Comparison of ENCODE assay signal across 19 cellular contexts in the genomic region with DNA sequence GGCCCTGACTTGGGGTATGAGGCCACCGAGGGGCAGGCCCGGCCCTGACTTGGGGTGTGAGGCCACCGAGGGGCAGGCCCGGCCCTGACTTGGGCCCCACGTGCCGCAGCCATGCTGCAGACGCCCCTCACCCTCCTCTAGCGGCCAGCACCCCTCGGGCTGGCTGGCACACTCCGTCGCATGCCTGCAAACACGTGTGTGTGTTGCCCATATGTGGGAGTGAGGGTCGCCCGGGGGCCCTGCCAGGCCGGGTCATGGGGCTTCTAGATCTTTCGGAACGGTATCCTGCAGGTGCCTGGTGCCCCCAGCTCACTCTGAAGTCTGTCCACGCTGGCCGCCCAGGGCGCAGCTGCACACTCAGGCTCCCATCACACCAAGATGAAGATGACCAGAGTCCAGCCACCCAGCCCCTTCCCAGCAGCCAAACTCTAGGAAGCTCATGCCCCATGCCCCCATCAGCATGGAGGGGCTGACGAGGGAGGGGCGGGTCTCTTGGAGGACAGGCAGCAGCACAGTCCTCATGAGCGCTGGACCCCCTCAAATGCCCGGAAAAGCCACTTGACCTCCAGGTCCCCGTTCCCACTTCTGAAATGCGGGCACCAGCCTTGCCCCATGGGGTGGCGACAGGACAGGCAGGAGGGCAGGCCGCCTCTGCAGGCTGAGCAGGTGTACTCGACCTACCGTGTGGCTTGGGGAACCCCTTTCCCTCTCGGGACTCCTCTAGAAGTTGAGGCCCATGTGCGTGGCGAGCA. TPM values are rescaled to one million over a fixed set of nuclear protein-coding genes. Genes with fewer than 3 reads are reported as not detected.
DNase-seq lines count a peak whose midpoint lies in the region; TF ChIP-seq lines count a peak whose summit lies in the region.
"Had no signal": no experiment of that assay in that cellular context is flagged by ENCODE, and none has a peak within 500 bp of the region (broad histone marks: within the 10 kb centered on the region; RNA-seq: fewer than 3 reads in every experiment).

No MANE protein-coding gene starts in this region.

- TF ChIP-seq EP300 in transverse colon (IDR thresholded peaks at IDR 0.05; ENCODE audit: low read depth) = no peak

- TF ChIP-seq POLR2A in breast epithelium (IDR thresholded peaks at IDR 0.05) (no peak), esophagus squamous epithelium (IDR thresholded peaks at IDR 0.05) (no peak), transverse colon (IDR thresholded peaks at IDR 0.05) (no peak)

- H3K27me3 Mint-ChIP-seq in MCF 10A (ENCODE audit: insufficient read depth, unreplicated experiment) = no peaks in the 10 kb centered on the region
- H3K27me3 Mint-ChIP-seq in activated T-helper 1 cell treated with anti-CD3 and anti-CD28 coated beads, Interleukin-12 subunit alpha, Interleukin-12 subunit beta, Interleukin-2, Interleukin-4 antibody, amounts not matched to agents 30 ng/mL and 10 ng/mL and 1 ng/mL, durations not matched to agents 14 hours and 24 hours and 36 hours (ENCODE audit: insufficient read depth) = no peaks in the 10 kb centered on the region
- H3K27me3 Mint-ChIP-seq: CD4-positive, CD25-positive, alpha-beta regulatory T cell; CD8-positive, alpha-beta memory T cell had no signal

- intact Hi-C loops in breast epithelium (cut with DNase I; ENCODE audit: low total_unique reads) (loop anchor here (5.0 kb wide), 1 partner anchor 42 kb away; no protein-coding TSS in a partner anchor), MCF 10A (cut with micrococcal nuclease) (no loop called here), esophagus squamous epithelium (cut with DNase I) (loop anchor here (5.0 kb wide), 1 partner anchor 432 kb away; the partner anchor contains the start of gene CDH15), transverse colon (cut with DNase I; ENCODE audit: low total_unique reads) (loop anchor here (5.0 kb wide), 1 partner anchor 47 kb away; the partner anchor contains the start of gene PIEZO1)
- intact Hi-C loops in activated T-helper 1 cell treated with anti-CD3 and anti-CD28 coated beads, Interleukin-12 subunit alpha, Interleukin-12 subunit beta, Interleukin-2, Interleukin-4 antibody, amounts not matched to agents 30 ng/mL and 10 ng/mL and 1 ng/mL, durations not matched to agents 14 hours and 24 hours and 36 hours (cut with micrococcal nuclease) = no loop called here

- CTCF ChIA-PET in MCF 10A (lab: Yijun Ruan, JAX) = interaction anchor here (0.7 to 1.7 kb wide), 5 partner anchors 14 to 435 kb away, joined by 3 to 6 read pairs (median 5); no protein-coding TSS in a partner anchor
- CTCF ChIA-PET in RWPE1 (lab: Yijun Ruan, JAX) = interaction anchor here (6.4 kb wide), 1 partner anchor 45 kb away, joined by 55 read pairs; the partner anchor contains the start of gene PIEZO1

- no peaks in the 10 kb centered on the region for H3K9me3 ChIP-seq in breast epithelium
- no peaks in the 10 kb centered on the region for H3K9me3 ChIP-seq in esophagus squamous epithelium
- no peaks in the 10 kb centered on the region for H3K9me3 ChIP-seq in transverse colon
- H3K9me3 ChIP-seq: BLaER1 treated with 17β-estradiol and CSF1 and Interleukin-3, amounts not matched to agents 10 nM and 100 nM had no signal

- H3K4me3 ChIP-seq in breast epithelium (no peak overlapping the region), esophagus squamous epithelium (no peak overlapping the region), transverse colon (no peak overlapping the region)
- H3K4me3 ChIP-seq: BLaER1 treated with 17β-estradiol and CSF1 and Interleukin-3, amounts not matched to agents 10 nM and 100 nM; GM12878 had no signal

- H3K36me3 Mint-ChIP-seq in MCF 10A (ENCODE audit: insufficient read depth, unreplicated experiment) = peaks cover 22% of the 10 kb centered on the region
- H3K36me3 Mint-ChIP-seq in activated T-helper 1 cell treated with anti-CD3 and anti-CD28 coated beads, Interleukin-12 subunit alpha, Interleukin-12 subunit beta, Interleukin-2, Interleukin-4 antibody, amounts not matched to agents 30 ng/mL and 10 ng/mL and 1 ng/mL, durations not matched to agents 14 hours and 24 hours and 36 hours (ENCODE audit: low read depth) = no peaks in the 10 kb centered on the region
- H3K36me3 Mint-ChIP-seq: CD4-positive, CD25-positive, alpha-beta regulatory T cell had no signal

- TF ChIP-seq CTCF in breast epithelium (IDR thresholded peaks at IDR 0.05) = no peak
- no peak for TF ChIP-seq CTCF in MCF 10A (IDR thresholded peaks at IDR 0.05; ENCODE audit: unreplicated experiment)
- no peak for TF ChIP-seq CTCF in RWPE1 (conservative IDR thresholded peaks at IDR 0.05; ENCODE audit: low read depth)
- TF ChIP-seq CTCF in esophagus squamous epithelium (IDR thresholded peaks at IDR 0.05) = no peak
- no peak for TF ChIP-seq CTCF in transverse colon (IDR thresholded peaks at IDR 0.05)

- no peaks in the 10 kb centered on the region for H3K9me3 Mint-ChIP-seq in MCF 10A (ENCODE audit: unreplicated experiment)
- H3K9me3 Mint-ChIP-seq in activated T-helper 1 cell treated with anti-CD3 and anti-CD28 coated beads, Interleukin-12 subunit alpha, Interleukin-12 subunit beta, Interleukin-2, Interleukin-4 antibody, amounts not matched to agents 30 ng/mL and 10 ng/mL and 1 ng/mL, durations not matched to agents 14 hours and 24 hours and 36 hours = no peaks in the 10 kb centered on the region
- H3K9me3 Mint-ChIP-seq: CD4-positive, CD25-positive, alpha-beta regulatory T cell; CD8-positive, alpha-beta memory T cell; H9 had no signal

- no TSS peak for BruUV-seq in MCF 10A (replicated peaks; lab: Mats Ljungman, UMichigan)

- DNase-seq in breast epithelium (ENCODE audit: low spot score in 2 of 2) (no peak), MCF 10A (ENCODE audit: unreplicated experiment) (no peak), RWPE1 (ENCODE audit: low spot score) (no peak), esophagus squamous epithelium (lab: John Stamatoyannopoulos, UW) (no peak), transverse colon (no peak)
- DNase-seq in stimulated activated naive CD4-positive, alpha-beta T cell (lab: John Stamatoyannopoulos, UW) = no peak
- no peak for DNase-seq in activated T-helper 1 cell treated with anti-CD3 and anti-CD28 coated beads, Interleukin-12 subunit alpha, Interleukin-12 subunit beta, Interleukin-2, Interleukin-4 antibody, amounts not matched to agents 30 ng/mL and 10 ng/mL and 1 ng/mL, durations not matched to agents 14 hours and 24 hours and 36 hours (ENCODE audit: low spot score)
- DNase-seq: 8988T; CD4-positive, CD25-positive, alpha-beta regulatory T cell; CD8-positive, alpha-beta memory T cell; COR-L47; DMS 273 treated with DMSO at 0.1 percent for 48 hours; DMS53; DND-41; EL; H9 had no signal

- POLR2A ChIA-PET in MCF 10A (lab: Yijun Ruan, JAX) = interaction anchor here (0.7 kb wide), 1 partner anchor 48 kb away, joined by 3 read pairs; no protein-coding TSS in a partner anchor
- POLR2A ChIA-PET in RWPE1 (lab: Yijun Ruan, JAX; ENCODE audit: low non-redundant PET) = no interaction called here

- in situ Hi-C loops in transverse colon (cut with MboI; ENCODE audit: low pct_ligation_motif_present in 1 of 4, low pct_unique_long_range_greater_than_20kb in 1 of 4, low sequenced_read_pairs in 3 of 4) = loop anchor here in 1 of 4 donors (25.0 kb wide), 1 partner anchor 472 kb away; the partner anchor contains the start of genes SLC22A31 and ZNF778

- H3K36me3 ChIP-seq in breast epithelium (no peaks in the 10 kb centered on the region), esophagus squamous epithelium (peaks cover 13 to 70% (median 26%) of the 10 kb centered on the region in 3 donors), transverse colon (peaks cover 0 to 5% (median 0%) of the 10 kb centered on the region in 4 donors)

- H3K27me3 ChIP-seq in breast epithelium (no peaks in the 10 kb centered on the region), esophagus squamous epithelium (no peaks in the 10 kb centered on the region), transverse colon (no peaks in the 10 kb centered on the region)
- H3K27me3 ChIP-seq: BLaER1 treated with 17β-estradiol and CSF1 and Interleukin-3, amounts not matched to agents 10 nM and 100 nM had no signal

- H3K4me1 ChIP-seq in breast epithelium (peaks cover 0 to 4% of the 10 kb centered on the region in 2 donors), esophagus squamous epithelium (peaks cover 20 to 62% (median 40%) of the 10 kb centered on the region in 3 donors), transverse colon (peaks cover 13 to 27% (median 18%) of the 10 kb centered on the region in 4 donors)

- H3K4me3 Mint-ChIP-seq in MCF 10A (ENCODE audit: unreplicated experiment) = no peak overlapping the region
- H3K4me3 Mint-ChIP-seq in activated T-helper 1 cell treated with anti-CD3 and anti-CD28 coated beads, Interleukin-12 subunit alpha, Interleukin-12 subunit beta, Interleukin-2, Interleukin-4 antibody, amounts not matched to agents 30 ng/mL and 10 ng/mL and 1 ng/mL, durations not matched to agents 14 hours and 24 hours and 36 hours = no peak overlapping the region
- H3K4me3 Mint-ChIP-seq: CD4-positive, CD25-positive, alpha-beta regulatory T cell; CD8-positive, alpha-beta memory T cell; H9 had no signal

- WGBS in esophagus squamous epithelium, 2 donors = 60% methylated on average over 3 of the region's 33 CpGs; no CpG with 5 or more reads in 1 of the 2 donors
- WGBS in transverse colon (ENCODE audit: low coverage in 1 of 2), 2 donors = 93% methylated on average over 15 of the region's 33 CpGs; no CpG with 5 or more reads in 1 of the 2 donors

- no peak overlapping the region for H3K27ac Mint-ChIP-seq in MCF 10A (ENCODE audit: low read depth, unreplicated experiment)
- H3K27ac Mint-ChIP-seq in activated T-helper 1 cell treated with anti-CD3 and anti-CD28 coated beads, Interleukin-12 subunit alpha, Interleukin-12 subunit beta, Interleukin-2, Interleukin-4 antibody, amounts not matched to agents 30 ng/mL and 10 ng/mL and 1 ng/mL, durations not matched to agents 14 hours and 24 hours and 36 hours = no peak overlapping the region
- H3K27ac Mint-ChIP-seq: H9 had no signal

- peak overlapping the region; percentile 74 to 86 for H3K27ac ChIP-seq in breast epithelium
- H3K27ac ChIP-seq in RWPE1 = peak overlapping the region; percentile 57
- peak overlapping the region; percentile 40 to 81 (median 56) for H3K27ac ChIP-seq in esophagus squamous epithelium
- no peak overlapping the region for H3K27ac ChIP-seq in transverse colon

- H3K4me1 Mint-ChIP-seq in MCF 10A (ENCODE audit: insufficient read depth, unreplicated experiment) = no peaks in the 10 kb centered on the region
- no peaks in the 10 kb centered on the region for H3K4me1 Mint-ChIP-seq in activated T-helper 1 cell treated with anti-CD3 and anti-CD28 coated beads, Interleukin-12 subunit alpha, Interleukin-12 subunit beta, Interleukin-2, Interleukin-4 antibody, amounts not matched to agents 30 ng/mL and 10 ng/mL and 1 ng/mL, durations not matched to agents 14 hours and 24 hours and 36 hours (ENCODE audit: low read depth)

RNA-seq across cellular contexts. Expression of gene CTU2, which starts 33.8 kb away (rescaled TPM):
- total RNA-seq in breast epithelium = 1 to 10 TPM; 7.3 to 8.2 (median 7.8) TPM
- 26.9 and 40.8 TPM in 2 replicates for total RNA-seq in MCF 10A (2022)
- 10 to 100 TPM in 1 of 4 donors, 1 to 10 TPM in 3; 4.4 to 13.2 (median 6.3) TPM for total RNA-seq in esophagus squamous epithelium
- total RNA-seq in activated T-helper 1 cell treated with anti-CD3 and anti-CD28 coated beads, Interleukin-12 subunit alpha, Interleukin-12 subunit beta, Interleukin-2, Interleukin-4 antibody, amounts not matched to agents 30 ng/mL and 10 ng/mL and 1 ng/mL, durations not matched to agents 14 hours and 24 hours and 36 hours = 66.3 and 74.7 TPM in 2 replicates
- 1 to 10 TPM in 3 of 4 donors, not detected in 1; 2.8 to 5.6 (median 4.2) TPM for total RNA-seq in transverse colon

RNA-seq across cellular contexts. Expression of gene RNF166, which starts 33.9 kb away (rescaled TPM):
- total RNA-seq in breast epithelium = 10 to 100 TPM; 19.2 to 22.0 (median 21.9) TPM
- 17.5 and 18.5 TPM in 2 replicates for total RNA-seq in MCF 10A (2022)
- total RNA-seq in esophagus squamous epithelium = 10 to 100 TPM in 2 of 4 donors, 1 to 10 TPM in 2; 7.1 to 16.8 (median 9.6) TPM
- total RNA-seq in activated T-helper 1 cell treated with anti-CD3 and anti-CD28 coated beads, Interleukin-12 subunit alpha, Interleukin-12 subunit beta, Interleukin-2, Interleukin-4 antibody, amounts not matched to agents 30 ng/mL and 10 ng/mL and 1 ng/mL, durations not matched to agents 14 hours and 24 hours and 36 hours = 42.4 and 45.0 TPM in 2 replicates
- total RNA-seq in transverse colon = 10 to 100 TPM; 10.3 to 15.3 (median 14.4) TPM

RNA-seq across cellular contexts. Expression of gene PIEZO1, which starts 44.9 kb away (rescaled TPM):
- total RNA-seq in breast epithelium = 100 to 1,000 TPM in 2 of 3 donors, 10 to 100 TPM in 1; 90.7 to 181 (median 135) TPM
- total RNA-seq in MCF 10A (2022) = 193 and 195 TPM in 2 replicates
- 100 to 1,000 TPM in 2 of 4 donors, 10 to 100 TPM in 2; 46.0 to 131 (median 103) TPM for total RNA-seq in esophagus squamous epithelium
- total RNA-seq in activated T-helper 1 cell treated with anti-CD3 and anti-CD28 coated beads, Interleukin-12 subunit alpha, Interleukin-12 subunit beta, Interleukin-2, Interleukin-4 antibody, amounts not matched to agents 30 ng/mL and 10 ng/mL and 1 ng/mL, durations not matched to agents 14 hours and 24 hours and 36 hours = 214 and 217 TPM in 2 replicates
- 100 to 1,000 TPM; 133 to 546 (median 179) TPM for total RNA-seq in transverse colon

RNA-seq across cellular contexts. Expression of gene SNAI3, which starts 53.8 kb away (rescaled TPM):
- total RNA-seq in breast epithelium (under 1 TPM; 0.66 to 0.96 (median 0.73) TPM), MCF 10A (2022) (not detected in 2 replicates), esophagus squamous epithelium (under 1 TPM in 2 of 4 donors, not detected in 2; 0.23 to 0.95 TPM), transverse colon (1 to 10 TPM in 1 of 4 donors, under 1 TPM in 2, not detected in 1; 0.27 to 2.9 (median 0.75) TPM)
- total RNA-seq in activated T-helper 1 cell treated with anti-CD3 and anti-CD28 coated beads, Interleukin-12 subunit alpha, Interleukin-12 subunit beta, Interleukin-2, Interleukin-4 antibody, amounts not matched to agents 30 ng/mL and 10 ng/mL and 1 ng/mL, durations not matched to agents 14 hours and 24 hours and 36 hours = 1.8 and 2.4 TPM in 2 replicates
- total RNA-seq: A673 had no signal

Comparison
In these comparisons a context has a peak if more than half of its experiments do, and no peak if none do; other contexts are left out.
1. intact Hi-C loops: an anchor here in breast epithelium (5.0 kb wide), esophagus squamous epithelium (5.0 kb wide) and transverse colon (5.0 kb wide); none called in MCF 10A and activated T-helper 1 cell treated with anti-CD3 and anti-CD28 coated beads, Interleukin-12 subunit alpha, Interleukin-12 subunit beta, Interleukin-2, Interleukin-4 antibody, amounts not matched to agents 30 ng/mL and 10 ng/mL and 1 ng/mL, durations not matched to agents 14 hours and 24 hours and 36 hours.
2. H3K27ac ChIP-seq: peak in breast epithelium (2 of 2), RWPE1 (single experiment) and esophagus squamous epithelium (4 of 4); none in transverse colon (0 of 4).